8 cellular contexts compared by ENCODE assay signal in genomic region chr16:72995882-72996270, GRCh38. TPM values are rescaled to one million over a fixed set of nuclear protein-coding genes. Genes with fewer than 3 reads are reported as not detected.
A peak's percentile ranks its signal among the peaks of the same experiment; 100 is the strongest.
DNase-seq lines count a peak whose midpoint lies in the region; ATAC-seq and TF ChIP-seq lines count a peak whose summit lies in the region.
"Not testable (repeated sequence)": the region's sequence is repeated elsewhere in the genome, so short reads cannot be mapped to it uniquely, and the experiment has no call there.

No MANE protein-coding gene starts in this region.

- H3K4me2 ChIP-seq in hepatocyte: peak overlapping the region; percentile 65

- peaks cover 17% of the 10 kb centered on the region for H3K36me3 Mint-ChIP-seq in Calu3 (ENCODE audit: insufficient read depth, unreplicated experiment)
- H3K36me3 Mint-ChIP-seq in mesothelial cell of epicardium; progenitor cell of endocrine pancreas (ENCODE audit: insufficient read depth): not testable (repeated sequence)

- intact Hi-C loops in Calu3 (cut with micrococcal nuclease; ENCODE audit: unreplicated experiment): loop anchor here (2.0 to 5.0 kb wide), 2 partner anchors 21 to 69 kb away; no protein-coding TSS in a partner anchor
- intact Hi-C loops in stomach (cut with DNase I; ENCODE audit: low total_unique reads): not testable (repeated sequence)

- H3K4me1 ChIP-seq in hepatocyte (ENCODE audit: insufficient read depth) (peaks cover 59% of the 10 kb centered on the region), stomach (peaks cover 49 to 91% (median 76%) of the 10 kb centered on the region in 4 donors), upper lobe of left lung (peaks cover 40 to 76% (median 51%) of the 10 kb centered on the region in 4 donors)

- H3K9me3 Mint-ChIP-seq in Calu3 (ENCODE audit: low read depth, unreplicated experiment); mesothelial cell of epicardium; progenitor cell of endocrine pancreas (ENCODE audit: low read depth): not testable (repeated sequence)

- H3K79me2 ChIP-seq in hepatocyte: peaks cover 88% of the 10 kb centered on the region

- H3K27ac ChIP-seq in 22Rv1: peak overlapping the region; percentile 87
- peak overlapping the region; percentile 95 for H3K27ac ChIP-seq in VCaP
- H3K27ac ChIP-seq in hepatocyte: peak overlapping the region; percentile 65
- peak overlapping the region; percentile 47 to 76 (median 56) for H3K27ac ChIP-seq in stomach
- peak overlapping the region in 3 of 4 donors; percentile 10 to 62 (median 62) for H3K27ac ChIP-seq in upper lobe of left lung

- H3K27ac Mint-ChIP-seq in Calu3 (ENCODE audit: unreplicated experiment) (peak overlapping the region; percentile 17), mesothelial cell of epicardium (peak overlapping the region; percentile 44), progenitor cell of endocrine pancreas (peak overlapping the region; percentile 49)

- TF ChIP-seq POLR2A in stomach (IDR thresholded peaks at IDR 0.05); upper lobe of left lung (IDR thresholded peaks at IDR 0.05): not testable (repeated sequence)

- not testable (repeated sequence) for H3K36me3 ChIP-seq in hepatocyte (replicated peaks; ENCODE audit: insufficient read depth, low read depth); stomach; upper lobe of left lung

- H3K9me2 ChIP-seq in hepatocyte (replicated peaks; ENCODE audit: insufficient read depth): not testable (repeated sequence)

- not testable (repeated sequence) for H3K27me3 ChIP-seq in hepatocyte, stomach, upper lobe of left lung

- not testable (repeated sequence) for H3K4me3 ChIP-seq in hepatocyte, stomach, upper lobe of left lung

- H3K27me3 Mint-ChIP-seq in Calu3 (ENCODE audit: unreplicated experiment); mesothelial cell of epicardium (ENCODE audit: low read depth); progenitor cell of endocrine pancreas: not testable (repeated sequence)

- not testable (repeated sequence) for DNase-seq in Calu3; hepatocyte (ENCODE audit: low spot score); mesothelial cell of epicardium (ENCODE audit: low spot score in 2 of 2, unreplicated experiment in 2 of 2); progenitor cell of endocrine pancreas (ENCODE audit: low spot score, unreplicated experiment); stomach; upper lobe of left lung

- H2AFZ ChIP-seq in hepatocyte: not testable (repeated sequence)

- not testable (repeated sequence) for H3K9me3 ChIP-seq in hepatocyte (ENCODE audit: low read depth); stomach; upper lobe of left lung

- TF ChIP-seq CTCF in 22Rv1 (IDR thresholded peaks at IDR 0.05); Calu3 (IDR thresholded peaks at IDR 0.05; ENCODE audit: unreplicated experiment); VCaP (conservative IDR thresholded peaks at IDR 0.05); hepatocyte (IDR thresholded peaks at IDR 0.05; ENCODE audit: poor library complexity); mesothelial cell of epicardium (IDR thresholded peaks at IDR 0.05; ENCODE audit: unreplicated experiment); progenitor cell of endocrine pancreas (IDR thresholded peaks at IDR 0.05; ENCODE audit: unreplicated experiment); stomach (IDR thresholded peaks at IDR 0.05); upper lobe of left lung (IDR thresholded peaks at IDR 0.05): not testable (repeated sequence)

- ATAC-seq in upper lobe of left lung (ENCODE audit: low FRiP score in 2 of 2): not testable (repeated sequence)

- not testable (repeated sequence) for H3K4me3 Mint-ChIP-seq in Calu3 (ENCODE audit: low read depth, unreplicated experiment); mesothelial cell of epicardium; progenitor cell of endocrine pancreas (ENCODE audit: low read depth)

- 84% methylated on average over 9 of the region's 9 CpGs for WGBS in hepatocyte (ENCODE audit: low lambda C conversion rate, missing lambda C conversion rate)
- 67 to 78% (median 73%) methylated on average over 9 of the region's 9 CpGs for WGBS in stomach, 5 donors
- 74 to 82% methylated on average over 9 of the region's 9 CpGs for WGBS in upper lobe of left lung, 2 donors

- TF ChIP-seq EP300 in stomach (IDR thresholded peaks at IDR 0.05); upper lobe of left lung (IDR thresholded peaks at IDR 0.05): not testable (repeated sequence)

- CTCF ChIA-PET in Calu3 (lab: Charles Lee): not testable (repeated sequence)

- not testable (repeated sequence) for BruUV-seq in Calu3 (replicated peaks; lab: Mats Ljungman, UMichigan)

- H3K4me1 Mint-ChIP-seq in Calu3 (ENCODE audit: low read depth, unreplicated experiment) (peaks cover 67% of the 10 kb centered on the region), mesothelial cell of epicardium (peaks cover 72% of the 10 kb centered on the region), progenitor cell of endocrine pancreas (ENCODE audit: low read depth) (peaks cover 72% of the 10 kb centered on the region)

- H4K20me1 ChIP-seq in hepatocyte (ENCODE audit: insufficient read depth, poor library complexity, severe bottlenecking): not testable (repeated sequence)

RNA-seq across cellular contexts. Expression of gene ZFHX3, which starts 52.1 kb away (rescaled TPM):
- total RNA-seq in Calu3 (2022) (13.6 and 17.8 TPM in 2 replicates), hepatocyte (11.5 and 11.6 TPM in 2 replicates), mesothelial cell of epicardium (63.8 to 68.1 TPM (median 67.1 TPM) in 3 replicates), progenitor cell of endocrine pancreas (48.9 and 54.0 TPM in 2 replicates), stomach (10 to 100 TPM; 11.7 to 27.5 (median 13.6) TPM), upper lobe of left lung (10 to 100 TPM; 22.4 to 40.3 (median 27.0) TPM)
- polyA plus RNA-seq in hepatocyte (6.4 and 10.9 TPM in 2 replicates), stomach (1 to 10 TPM; 1.1 to 2.1 (median 1.5) TPM)
